24 cellular contexts compared by ENCODE assay signal in genomic region chr3:11246663-11246970, GRCh38. TPM values are rescaled to one million over a fixed set of nuclear protein-coding genes. Genes with fewer than 3 reads are reported as not detected.
DNase-seq lines count a peak whose midpoint lies in the region; ATAC-seq, FAIRE-seq and TF ChIP-seq lines count a peak whose summit lies in the region.
"Had no signal": no experiment of that assay in that cellular context is flagged by ENCODE, and none has a peak within 500 bp of the region (broad histone marks: within the 10 kb centered on the region; RNA-seq: fewer than 3 reads in every experiment).

No MANE protein-coding gene starts in this region.

- H3K4me3 ChIP-seq in A549: no peak overlapping the region

- H3K9me3 ChIP-seq in A549: no peaks in the 10 kb centered on the region

- FAIRE-seq in A549 (lab: Jason Lieb, UNC): no peak
- FAIRE-seq: H54, RCC 7860 had no signal

- peak overlapping the region; percentile 38; the same call in 1 of the 3 replicates for H3K4me2 ChIP-seq in A549

- TF ChIP-seq CTCF in A549 (IDR thresholded peaks at IDR 0.05): no peak
- no peak for TF ChIP-seq CTCF in foreskin keratinocyte (conservative IDR thresholded peaks at IDR 0.05)

- POLR2A ChIA-PET in A549 (lab: Yijun Ruan, JAX): no interaction called here

- no peaks in the 10 kb centered on the region for H3K27me3 ChIP-seq in foreskin keratinocyte

- H3K27ac ChIP-seq in A549 (no peak overlapping the region), foreskin keratinocyte (peak overlapping the region; percentile 11)
- H3K27ac ChIP-seq: C4-2B, HL-60 had no signal

- ATAC-seq in A549 (no peak), SK-N-SH treated with all-trans-retinoic acid at 6 μM for 48 hours (peak; percentile 33; the same call in 2 of the 3 replicates), foreskin keratinocyte (peak; percentile 67), GM18858 (IDR thresholded peaks at IDR 0.05; ENCODE audit: unreplicated experiment) (no peak)

- no peak for TF ChIP-seq POLR2A in A549 (IDR thresholded peaks at IDR 0.05; ENCODE audit: low read length)

- TF ChIP-seq RAD21 in A549 (conservative IDR thresholded peaks at IDR 0.05 in 1 of 2, IDR thresholded peaks at IDR 0.05 in 1 of 2): no peak

- WGBS in A549 (ENCODE audit: missing lambda C conversion rate): 74% methylated on average over 2 of the region's 2 CpGs

- CTCF ChIA-PET in A549 (lab: Yijun Ruan, JAX): interaction anchor here (1.4 to 6.7 kb wide), 5 partner anchors 10 to 90 kb away, joined by 3 to 45 read pairs (median 4); partner anchors contain the start of gene ATG7

- no peak for TF ChIP-seq EP300 in A549 (IDR thresholded peaks at IDR 0.05)

- H3K4me1 ChIP-seq in A549: peaks cover 9% of the 10 kb centered on the region
- peaks cover 23% of the 10 kb centered on the region for H3K4me1 ChIP-seq in foreskin keratinocyte

- no peak for DNase-seq in A549 (ENCODE audit: low read depth in 1 of 2, low spot score in 1 of 2)
- DNase-seq in M059J (ENCODE audit: low read depth): peak; percentile 34
- no peak for DNase-seq in foreskin keratinocyte
- no peak for DNase-seq in NCI-H526 (lab: John Stamatoyannopoulos, UW)
- DNase-seq in NOMO-1 treated with dmso at 0.1 percent for 144 hours (lab: John Stamatoyannopoulos, UW; ENCODE audit: unreplicated experiment): no peak
- DNase-seq in UCSD-AML1 (lab: John Stamatoyannopoulos, UW; ENCODE audit: unreplicated experiment): no peak
- DNase-seq: 8988T; Calu3; CD8-positive, alpha-beta memory T cell; DMS153; GDM1; KBM-7; NCI-H1092 treated with DMSO at 0.1 percent for 48 hours; NCI-H1436 treated with DMSO at 0.1 percent for 48 hours; NCI-H1930; NCI-H510A; NCI-H748 treated with DMSO at 0.1 percent for 48 hours; Right ventricle myocardium superior had no signal

TF ChIP-seq in A549, 52 proteins besides CTCF, POLR2A, EP300 and RAD21:
- TF ChIP-seq FOSL2 (IDR thresholded peaks at IDR 0.05) (no peak), FOSL2 (CRISPR knock-in tag; IDR thresholded peaks at IDR 0.05) (peak; percentile 32; the same call in 1 of the 2 replicates), HOXB5 (CRISPR knock-in tag; IDR thresholded peaks at IDR 0.05) (no peak)

TF ChIP-seq in SK-N-SH treated with all-trans-retinoic acid at 6 μM for 48 hours, 23 proteins besides CTCF, POLR2A, EP300 and RAD21:
- no peak for TF ChIP-seq ZNF8 (CRISPR knock-in tag; IDR thresholded peaks at IDR 0.05)
- no peak for TF ChIP-seq ARNTL (CRISPR knock-in tag; IDR thresholded peaks at IDR 0.05; ENCODE audit: borderline replicate concordance, low read depth)
- TF ChIP-seq PATZ1 (CRISPR knock-in tag; IDR thresholded peaks at IDR 0.05; ENCODE audit: borderline replicate concordance): no peak
- no peak for TF ChIP-seq CSRNP3 (CRISPR knock-in tag; IDR thresholded peaks at IDR 0.05)
- TF ChIP-seq TCF4 (CRISPR knock-in tag; IDR thresholded peaks at IDR 0.05; ENCODE audit: borderline replicate concordance): no peak
- TF ChIP-seq SNAI2 (CRISPR knock-in tag; IDR thresholded peaks at IDR 0.05): no peak
- no peak for TF ChIP-seq TSHZ2 (CRISPR knock-in tag; IDR thresholded peaks at IDR 0.05)
- TF ChIP-seq ZFP3 (CRISPR knock-in tag; IDR thresholded peaks at IDR 0.05): no peak
- TF ChIP-seq OSR1 (CRISPR knock-in tag; IDR thresholded peaks at IDR 0.05): no peak
- no peak for TF ChIP-seq ZNF70 (CRISPR knock-in tag; IDR thresholded peaks at IDR 0.05)
- no peak for TF ChIP-seq POU6F1 (CRISPR knock-in tag; IDR thresholded peaks at IDR 0.05; ENCODE audit: borderline replicate concordance, low read depth)
- no peak for TF ChIP-seq ZFP30 (CRISPR knock-in tag; IDR thresholded peaks at IDR 0.05)
- TF ChIP-seq TOX (CRISPR knock-in tag; IDR thresholded peaks at IDR 0.05; ENCODE audit: borderline replicate concordance): no peak
- no peak for TF ChIP-seq BACH2 (CRISPR knock-in tag; IDR thresholded peaks at IDR 0.05; ENCODE audit: borderline replicate concordance)
- no peak for TF ChIP-seq RARB (CRISPR knock-in tag; IDR thresholded peaks at IDR 0.05)
- no peak for TF ChIP-seq ZNF565 (CRISPR knock-in tag; conservative IDR thresholded peaks at IDR 0.05; ENCODE audit: low read depth)

RNA-seq across cellular contexts. Expression of gene ATG7, which starts 25.6 kb away (rescaled TPM):
- polyA plus RNA-seq in A549 (2011; rRNA removed) (30.2 and 41.2 TPM in 2 replicates), A549 (2017; fragmentation: RNase III; extraction: RNeasy Plus Mini Kit Qiagen cat#74134 plus additional on column Dnase treatment) (27.2 to 29.9 TPM (median 27.7 TPM) in 3 replicates), foreskin keratinocyte (22.6 and 24.7 TPM in 2 replicates)
- 16.3 and 18.7 TPM in 2 replicates for polyA plus RNA-seq in A549 (2012; cell fraction: cytosol; rRNA removed)
- polyA plus RNA-seq in A549 (2012; cell fraction: nucleus; rRNA removed): 28.9 and 47.1 TPM in 2 replicates
- 57.1 and 62.5 TPM in 2 replicates for polyA minus RNA-seq in A549 (2011; rRNA and poly(A)+ RNA removed)
- 36.8 and 68.7 TPM in 2 replicates for total RNA-seq in M059J (2014; rRNA removed; shearing (Covaris generic))
- total RNA-seq in foreskin keratinocyte: 39.2 and 39.8 TPM in 2 replicates

Comparison
In these comparisons a context has a peak if more than half of its experiments do, and no peak if none do; other contexts are left out.
1. ATAC-seq: peak in SK-N-SH treated with all-trans-retinoic acid at 6 μM for 48 hours (single experiment) and foreskin keratinocyte (single experiment); none in A549 (0 of 2) and GM18858 (single experiment).